ENCODE assay signal across 8 cellular contexts in genomic region chrX:20173305-20173704, GRCh38.
"Had no signal": no experiment of that assay in that cellular context is flagged by ENCODE, and none has a peak within 500 bp of the region (broad histone marks: within the 10 kb centered on the region; RNA-seq: fewer than 3 reads in every experiment).

No MANE protein-coding gene starts in this region.

- H3K4me3 ChIP-seq: GM23338 had no signal

- DNase-seq: H9, HCEC 1CT, KBM-7 had no signal

- FAIRE-seq: H1, H54, HTR-8/SVneo had no signal

- ATAC-seq: GM23338 had no signal

- H3K27ac ChIP-seq: KMS-11 had no signal

- H3K9ac ChIP-seq: KMS-11 had no signal

- H3K4me2 ChIP-seq: GM23338, KMS-11 had no signal

- H2AFZ ChIP-seq: GM23338 had no signal
